Comparison of ENCODE assay signal across 8 cellular contexts in genomic region chr12:121579190-121579791, GRCh38. TPM values are rescaled to one million over a fixed set of nuclear protein-coding genes. Genes with fewer than 3 reads are reported as not detected.
DNase-seq lines count a peak whose midpoint lies in the region; ATAC-seq and TF ChIP-seq lines count a peak whose summit lies in the region.

No MANE protein-coding gene starts in this region.

- peaks cover 18% of the 10 kb centered on the region for H3K36me3 Mint-ChIP-seq in CD4-positive, CD25-positive, alpha-beta regulatory T cell
- peaks cover 0 to 17% (median 2%) of the 10 kb centered on the region in 3 donors for H3K36me3 Mint-ChIP-seq in naive thymus-derived CD8-positive, alpha-beta T cell

- peak overlapping the region; percentile 95 for H3K4me3 ChIP-seq in CD4-positive, CD25-positive, alpha-beta regulatory T cell (ENCODE audit: low read depth, low read length)
- H3K4me3 ChIP-seq in epithelial cell of proximal tubule (ENCODE audit: low read depth, low read length) (peak overlapping the region; percentile 57), aorta (ENCODE audit: low read length in 2 of 2) (peak overlapping the region; percentile 89 to 95)

- no peak for TF ChIP-seq EP300 in Ishikawa (IDR thresholded peaks at IDR 0.05; ENCODE audit: borderline replicate concordance)

- no peak for TF ChIP-seq RAD21 in Ishikawa (IDR thresholded peaks at IDR 0.05; ENCODE audit: low read depth)

- intact Hi-C loops in aorta (cut with DNase I), result loop anchor here in 1 of 2 donors (2.0 kb wide), 1 partner anchor 48 kb away; the partner anchor contains the start of gene ORAI1

- ATAC-seq in CD4-positive, CD25-positive, alpha-beta regulatory T cell (ENCODE audit: low read depth in 2 of 2), result peak in 1 of 2 donors; percentile 8
- peak; percentile 19 to 35 for ATAC-seq in naive thymus-derived CD8-positive, alpha-beta T cell
- peak; percentile 23 for ATAC-seq in aorta (ENCODE audit: low FRiP score)
- ATAC-seq in HG03095 (IDR thresholded peaks at IDR 0.05; ENCODE audit: unreplicated experiment), result no peak

- H3K36me3 ChIP-seq in CD4-positive, CD25-positive, alpha-beta regulatory T cell (ENCODE audit: control insufficient read depth, insufficient read depth, low read length), result peaks cover 17% of the 10 kb centered on the region
- H3K36me3 ChIP-seq in aorta (ENCODE audit: control insufficient read depth in 1 of 2, insufficient read depth in 2 of 2, low read length in 1 of 2), result no peaks in the 10 kb centered on the region

- WGBS in aorta, 2 donors, result 1% methylated on average over 43 to 53 of the region's 53 CpGs

- H3K27ac ChIP-seq in CD4-positive, CD25-positive, alpha-beta regulatory T cell (ENCODE audit: insufficient read depth, low read length, poor library complexity, severe bottlenecking), result peak overlapping the region; percentile 93
- H3K27ac ChIP-seq in aorta (ENCODE audit: low read depth in 1 of 2, low read length in 2 of 2), result no peak overlapping the region

- peaks cover 0 to 2% (median 0%) of the 10 kb centered on the region in 7 donors for H3K9me3 Mint-ChIP-seq in CD4-positive, CD25-positive, alpha-beta regulatory T cell
- H3K9me3 Mint-ChIP-seq in naive thymus-derived CD8-positive, alpha-beta T cell, result no peaks in the 10 kb centered on the region

- POLR2A ChIA-PET in naive thymus-derived CD8-positive, alpha-beta T cell (lab: Charles Lee), result interaction anchor here (0.6 to 10.6 kb wide), 36 partner anchors 8 to 290 kb away, joined by 3 to 150 read pairs (median 6); partner anchors contain the start of genes ORAI1 and SETD1B

- DNase-seq in CD4-positive, CD25-positive, alpha-beta regulatory T cell, result peak; percentile 28 to 51 (median 39)
- DNase-seq in activated T-cell treated with anti-CD3 and anti-CD28 coated beads for 4 hours, result peak; percentile 10
- DNase-seq in epithelial cell of proximal tubule (ENCODE audit: low read depth), result no peak
- DNase-seq in naive thymus-derived CD8-positive, alpha-beta T cell, result peak; percentile 26 to 75 (median 40)
- peak; percentile 70 to 79 for DNase-seq in aorta
- DNase-seq in GF-D8 (lab: John Stamatoyannopoulos, UW), result no peak

- no peaks in the 10 kb centered on the region for H3K27me3 ChIP-seq in CD4-positive, CD25-positive, alpha-beta regulatory T cell (ENCODE audit: control insufficient read depth, insufficient read depth, low read length)
- H3K27me3 ChIP-seq in aorta (ENCODE audit: control insufficient read depth in 1 of 2, insufficient read depth in 2 of 2, low read length in 1 of 2), result no peaks in the 10 kb centered on the region

- peaks cover 60% of the 10 kb centered on the region for H3K4me1 ChIP-seq in CD4-positive, CD25-positive, alpha-beta regulatory T cell (ENCODE audit: control insufficient read depth, insufficient read depth, low read length, poor library complexity, severe bottlenecking)
- H3K4me1 ChIP-seq in aorta (ENCODE audit: control insufficient read depth in 1 of 2, insufficient read depth in 2 of 2, low read length in 2 of 2), result peaks cover 0 to 6% of the 10 kb centered on the region in 2 donors

- no peaks in the 10 kb centered on the region for H3K9me3 ChIP-seq in CD4-positive, CD25-positive, alpha-beta regulatory T cell (ENCODE audit: control insufficient read depth in 2 of 2, low read length in 2 of 2)
- H3K9me3 ChIP-seq in aorta (ENCODE audit: control insufficient read depth, low read length), result no peaks in the 10 kb centered on the region

- peak overlapping the region; percentile 95 to 100 (median 99) for H3K27ac Mint-ChIP-seq in CD4-positive, CD25-positive, alpha-beta regulatory T cell
- H3K27ac Mint-ChIP-seq in naive thymus-derived CD8-positive, alpha-beta T cell, result peak overlapping the region; percentile 91 to 100 (median 99)

- peaks cover 5 to 67% (median 40%) of the 10 kb centered on the region in 4 donors for H3K4me1 Mint-ChIP-seq in CD4-positive, CD25-positive, alpha-beta regulatory T cell
- H3K4me1 Mint-ChIP-seq in naive thymus-derived CD8-positive, alpha-beta T cell, result peaks cover 20 to 45% (median 35%) of the 10 kb centered on the region in 4 donors

- H3K27me3 Mint-ChIP-seq in CD4-positive, CD25-positive, alpha-beta regulatory T cell, result no peaks in the 10 kb centered on the region
- no peaks in the 10 kb centered on the region for H3K27me3 Mint-ChIP-seq in naive thymus-derived CD8-positive, alpha-beta T cell

- no peak for TF ChIP-seq CTCF in epithelial cell of proximal tubule (conservative IDR thresholded peaks at IDR 0.05; ENCODE audit: low read depth, low read length)

- H3K4me3 Mint-ChIP-seq in CD4-positive, CD25-positive, alpha-beta regulatory T cell, result peak overlapping the region; percentile 87 to 100 (median 96)
- H3K4me3 Mint-ChIP-seq in naive thymus-derived CD8-positive, alpha-beta T cell, result peak overlapping the region; percentile 95 to 99 (median 97)

TF ChIP-seq in Ishikawa, 13 proteins besides CTCF, POLR2A, EP300 and RAD21:
- TF ChIP-seq CREB1 (IDR thresholded peaks at IDR 0.05; ENCODE audit: low read depth) (no peak), FOXM1 (IDR thresholded peaks at IDR 0.05; ENCODE audit: borderline replicate concordance, low read depth) (no peak), ZBTB7A (IDR thresholded peaks at IDR 0.05; ENCODE audit: low read depth) (peak; percentile 38; the same call in 1 of the 2 replicates), TAF1 (IDR thresholded peaks at IDR 0.05; ENCODE audit: low read depth) (no peak), REST (IDR thresholded peaks at IDR 0.05; ENCODE audit: low read depth) (no peak), EGR1 (IDR thresholded peaks at IDR 0.05) (no peak), TEAD4 (IDR thresholded peaks at IDR 0.05) (no peak)
TF ChIP-seq in Ishikawa: peak in this region for 1.

RNA-seq across cellular contexts. Expression of gene KDM2B, which starts 1.5 kb away (rescaled TPM):
- 128 TPM for total RNA-seq in CD4-positive, CD25-positive, alpha-beta regulatory T cell
- polyA plus RNA-seq in CD4-positive, CD25-positive, alpha-beta regulatory T cell, result 10 to 100 TPM in 3 of 4 donors, 1 to 10 TPM in 1; 9.4 to 12.2 (median 11.0) TPM
- total RNA-seq in epithelial cell of proximal tubule (23.8 and 33.1 TPM in 2 replicates), aorta (10 to 100 TPM; 12.8 to 28.0 TPM)
- total RNA-seq in naive thymus-derived CD8-positive, alpha-beta T cell, result 10 to 100 TPM; 91.8 to 95.0 TPM
- 10 to 100 TPM; 13.0 to 19.4 (median 18.4) TPM for polyA plus RNA-seq in naive thymus-derived CD8-positive, alpha-beta T cell
- 10 to 100 TPM in 1 of 2 donors, 1 to 10 TPM in 1; 8.0 to 15.7 TPM for polyA plus RNA-seq in aorta

RNA-seq across cellular contexts. Expression of gene ORAI1, which starts 47.0 kb away (rescaled TPM):
- 53.5 TPM for total RNA-seq in CD4-positive, CD25-positive, alpha-beta regulatory T cell
- 100 to 1,000 TPM; 142 to 181 (median 173) TPM for polyA plus RNA-seq in CD4-positive, CD25-positive, alpha-beta regulatory T cell
- total RNA-seq in epithelial cell of proximal tubule (19.4 and 20.1 TPM in 2 replicates), aorta (10 to 100 TPM; 11.0 to 12.5 TPM)
- 10 to 100 TPM; 44.6 to 45.7 TPM for total RNA-seq in naive thymus-derived CD8-positive, alpha-beta T cell
- polyA plus RNA-seq in naive thymus-derived CD8-positive, alpha-beta T cell, result 100 to 1,000 TPM; 122 to 158 (median 134) TPM
- polyA plus RNA-seq in aorta, result 1 to 10 TPM; 3.6 to 7.1 TPM

Comparison
In these comparisons a context has a peak if more than half of its experiments do, and no peak if none do; other contexts are left out.
1. DNase-seq: peak in CD4-positive, CD25-positive, alpha-beta regulatory T cell (3 of 3), activated T-cell treated with anti-CD3 and anti-CD28 coated beads for 4 hours (single experiment), naive thymus-derived CD8-positive, alpha-beta T cell (10 of 10) and aorta (2 of 2); none in epithelial cell of proximal tubule (single experiment) and GF-D8 (single experiment).
2. Peak in every context shown above with its lines, with median percentiles within 50 percentile points of each other: H3K4me3 ChIP-seq.